Comparison of ENCODE assay signal across 8 cellular contexts in the genomic region with DNA sequence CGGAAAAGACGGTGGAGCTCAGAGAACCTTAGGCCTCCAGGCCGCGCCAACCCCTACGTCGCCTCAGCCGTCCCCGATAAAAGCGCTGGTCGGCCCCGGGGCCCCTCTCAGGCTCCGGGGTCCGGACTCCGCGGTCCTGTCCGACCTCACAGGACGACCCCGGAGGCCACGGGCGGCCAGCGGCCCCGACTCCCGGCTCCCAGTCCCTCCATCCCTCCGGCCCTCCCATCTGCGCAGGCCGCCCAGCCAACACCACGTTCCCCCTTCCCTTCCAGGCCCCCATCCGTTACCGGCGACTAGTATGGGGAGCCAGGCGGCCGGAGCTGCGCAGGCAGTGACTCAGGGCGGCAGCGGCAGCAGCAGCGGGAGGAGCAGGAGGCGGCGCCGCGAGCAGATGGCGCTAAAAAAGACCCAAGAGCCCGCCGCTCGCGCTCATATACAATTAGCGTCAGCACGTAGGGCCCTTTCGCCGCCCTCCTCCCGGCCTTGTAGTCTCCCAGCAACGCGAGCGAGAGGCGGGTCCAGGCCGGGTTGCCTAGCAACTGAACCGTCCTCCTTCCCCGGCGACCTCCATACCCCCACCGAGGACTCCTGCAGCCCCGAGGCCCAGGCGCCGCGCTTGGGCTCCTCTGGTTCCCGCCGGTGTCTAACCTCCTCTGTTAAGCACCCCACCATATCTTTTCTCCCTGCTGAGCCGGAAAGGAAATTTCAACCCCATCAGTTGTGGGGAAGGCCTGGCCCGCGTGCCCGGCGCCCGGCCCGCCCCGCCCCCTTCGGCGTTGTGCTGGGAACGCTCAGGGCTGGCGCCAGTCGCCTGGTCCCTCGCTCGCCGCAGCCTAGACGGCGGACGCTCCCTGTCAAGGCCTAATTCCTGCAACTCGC. TPM values are rescaled to one million over a fixed set of nuclear protein-coding genes. Genes with fewer than 3 reads are reported as not detected.
DNase-seq lines count a peak whose midpoint lies in the region; ATAC-seq, FAIRE-seq and TF ChIP-seq lines count a peak whose summit lies in the region.

A gene with protein sequence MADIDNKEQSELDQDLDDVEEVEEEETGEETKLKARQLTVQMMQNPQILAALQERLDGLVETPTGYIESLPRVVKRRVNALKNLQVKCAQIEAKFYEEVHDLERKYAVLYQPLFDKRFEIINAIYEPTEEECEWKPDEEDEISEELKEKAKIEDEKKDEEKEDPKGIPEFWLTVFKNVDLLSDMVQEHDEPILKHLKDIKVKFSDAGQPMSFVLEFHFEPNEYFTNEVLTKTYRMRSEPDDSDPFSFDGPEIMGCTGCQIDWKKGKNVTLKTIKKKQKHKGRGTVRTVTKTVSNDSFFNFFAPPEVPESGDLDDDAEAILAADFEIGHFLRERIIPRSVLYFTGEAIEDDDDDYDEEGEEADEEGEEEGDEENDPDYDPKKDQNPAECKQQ (minus strand): TSS at position 409 of the 882 bp plus-strand sequence. CDS start 10,466 bp downstream, outside the sequence.

- no peaks in the 10 kb centered on the region for H3K9me2 ChIP-seq in OCI-LY7 (ENCODE audit: insufficient read depth, low read length)

- peak within 1 kb of the TSS; percentile 99 for H2AFZ ChIP-seq in OCI-LY7 (ENCODE audit: low read length)

- H4K20me1 ChIP-seq in OCI-LY7 (ENCODE audit: insufficient read depth, low read length): peaks cover 40% of the 10 kb centered on the region

- peak within 1 kb of the TSS; percentile 88 for H3K27ac ChIP-seq in OCI-LY7 (ENCODE audit: low read depth, low read length, poor library complexity, severe bottlenecking)

- BruUV-seq in OCI-LY7 (replicated peaks; lab: Mats Ljungman, UMichigan): no TSS peak

- H3K4me2 ChIP-seq in OCI-LY7 (ENCODE audit: low read length): peak within 1 kb of the TSS; percentile 97

- DNase-seq in D721Med (ENCODE audit: insufficient read length, low spot score) (peak; percentile 78), HuH-7.5 (ENCODE audit: low spot score) (peak; percentile 90), OCI-LY7 (ENCODE audit: low spot score) (peak; percentile 99), activated T-cell treated with anti-CD3 and anti-CD28 coated beads for 24 hours (ENCODE audit: low read depth) (peak; percentile 95), epithelial cell of esophagus (ENCODE audit: low read depth) (peak; percentile 99), mucosa of descending colon (peak; percentile 96 to 98 (median 97))
- peak; percentile 96 for DNase-seq in stimulated activated CD8-positive, alpha-beta memory T cell treated with anti-CD3 and anti-CD28 coated beads, Interleukin-4, amount 100 ng/mL, for 24 hours (ENCODE audit: low read depth)

- intact Hi-C loops in OCI-LY7 (cut with micrococcal nuclease; ENCODE audit: unreplicated experiment) (loop anchor here (1.0 to 10.0 kb wide), 5 partner anchors 264 to 680 kb away; a partner anchor contains a TSS), mucosa of descending colon (cut with DNase I, micrococcal nuclease) (no loop called here)

- FAIRE-seq in D721Med (lab: Jason Lieb, UNC): no peak

- H3K9me3 ChIP-seq in OCI-LY7 (ENCODE audit: low read length) (no peaks in the 10 kb centered on the region), mucosa of descending colon (no peaks in the 10 kb centered on the region)

- peaks cover 49% of the 10 kb centered on the region for H3K79me2 ChIP-seq in OCI-LY7 (ENCODE audit: insufficient read depth, low read depth, low read length)

- TF ChIP-seq CTCF in D721Med (IDR thresholded peaks at IDR 0.05; ENCODE audit: insufficient read depth, missing control alignments) (no peak), OCI-LY7 (conservative IDR thresholded peaks at IDR 0.05; ENCODE audit: low read length) (no peak), epithelial cell of esophagus (IDR thresholded peaks at IDR 0.05; ENCODE audit: insufficient read depth, low read depth, low read length, missing control alignments) (no peak), mucosa of descending colon (IDR thresholded peaks at IDR 0.05) (no peak)

- CTCF ChIA-PET in OCI-LY7 (lab: Charles Lee; ENCODE audit: unreplicated experiment): no interaction called here

- H3K36me3 ChIP-seq in OCI-LY7 (ENCODE audit: insufficient read depth, low read length): peaks cover 46% of the 10 kb centered on the region
- no peaks in the 10 kb centered on the region for H3K36me3 ChIP-seq in mucosa of descending colon (ENCODE audit: low read depth)

- peaks cover 41% of the 10 kb centered on the region for H3K4me1 ChIP-seq in OCI-LY7 (ENCODE audit: insufficient read depth, low read length, poor library complexity, severe bottlenecking)
- H3K4me1 ChIP-seq in mucosa of descending colon (ENCODE audit: low read depth): peaks cover 9% of the 10 kb centered on the region

- H3K4me3 ChIP-seq in OCI-LY7 (ENCODE audit: low read depth, low read length, poor library complexity, severe bottlenecking) (peak within 1 kb of the TSS; percentile 90), epithelial cell of esophagus (ENCODE audit: low read length) (peak within 1 kb of the TSS; percentile 74), mucosa of descending colon (peak within 1 kb of the TSS; percentile 83)

- POLR2A ChIA-PET in OCI-LY7 (lab: Charles Lee): interaction anchor here (1.0 to 1.3 kb wide), 3 partner anchors 9 to 470 kb away, joined by 3 read pairs; a partner anchor contains a TSS

- ATAC-seq in GM21526 (IDR thresholded peaks at IDR 0.05; ENCODE audit: low FRiP score, unreplicated experiment): peak; percentile 93
- ATAC-seq in mucosa of descending colon: peak; percentile 96

RNA-seq across cellular contexts. Expression of the gene that starts here (rescaled TPM):
- total RNA-seq in OCI-LY7 (2014; rRNA removed; shearing (Covaris generic)): 348 and 487 TPM in 2 replicates
- total RNA-seq in OCI-LY7 (2022) (904 and 1,048 TPM in 2 replicates), mucosa of descending colon (100 to 1,000 TPM in 2 of 3 donors, 10 to 100 TPM in 1; 81.4 to 310 (median 142) TPM)

Comparison
In these comparisons a context has a peak if more than half of its experiments do, and no peak if none do; other contexts are left out.
1. Peak in every context shown above with its lines: DNase-seq, ATAC-seq, H3K4me3 ChIP-seq and H3K27ac ChIP-seq.